8 cellular contexts compared by ENCODE assay signal in the genomic region with DNA sequence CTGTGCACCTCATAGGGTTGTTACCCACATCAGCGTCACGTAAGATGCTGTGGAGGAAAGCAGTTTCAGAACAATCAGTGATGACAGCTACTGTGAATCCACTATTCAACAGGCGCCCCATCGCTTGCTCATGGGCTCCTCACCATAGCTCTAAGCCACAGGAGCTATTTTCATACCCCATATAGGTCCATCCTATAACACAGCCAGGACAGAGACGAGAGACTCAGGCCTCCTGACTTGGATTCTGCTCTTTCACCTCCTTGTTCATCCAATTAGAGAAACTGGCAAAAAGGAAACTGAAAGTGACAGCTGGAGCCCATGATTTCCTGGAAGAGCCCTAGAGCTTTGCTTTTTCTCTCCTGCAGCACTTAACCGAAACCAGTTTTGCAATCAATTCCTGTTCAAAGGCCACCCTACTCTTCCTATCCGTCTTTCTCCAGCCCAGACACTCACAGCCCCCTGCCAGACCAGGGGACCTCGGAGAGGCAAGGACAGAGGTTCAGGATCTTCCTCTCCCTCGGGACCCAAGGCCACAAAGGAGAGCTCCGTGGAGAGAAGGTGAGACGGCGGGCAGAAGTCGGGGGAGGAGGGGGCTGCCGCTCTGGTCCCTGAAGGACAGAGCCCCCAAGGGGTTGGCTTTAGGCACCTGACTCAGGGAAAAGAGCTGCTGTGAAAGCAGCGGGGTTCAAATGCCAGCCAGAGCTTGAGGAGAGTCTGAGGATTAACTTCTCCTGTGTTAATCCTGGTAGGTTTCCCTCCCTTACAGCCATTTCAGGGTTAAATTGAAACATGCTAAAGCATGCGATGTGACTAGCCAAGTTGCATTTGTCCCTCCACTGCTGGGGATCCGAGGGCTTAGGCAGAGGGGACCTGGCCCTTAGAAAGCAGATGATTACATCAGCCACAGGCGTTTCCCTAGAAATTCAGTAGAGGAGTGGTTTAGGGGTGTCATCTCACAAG. TPM values are rescaled to one million over a fixed set of nuclear protein-coding genes. Genes with fewer than 3 reads are reported as not detected.
DNase-seq lines count a peak whose midpoint lies in the region; ATAC-seq and TF ChIP-seq lines count a peak whose summit lies in the region.

A gene with protein sequence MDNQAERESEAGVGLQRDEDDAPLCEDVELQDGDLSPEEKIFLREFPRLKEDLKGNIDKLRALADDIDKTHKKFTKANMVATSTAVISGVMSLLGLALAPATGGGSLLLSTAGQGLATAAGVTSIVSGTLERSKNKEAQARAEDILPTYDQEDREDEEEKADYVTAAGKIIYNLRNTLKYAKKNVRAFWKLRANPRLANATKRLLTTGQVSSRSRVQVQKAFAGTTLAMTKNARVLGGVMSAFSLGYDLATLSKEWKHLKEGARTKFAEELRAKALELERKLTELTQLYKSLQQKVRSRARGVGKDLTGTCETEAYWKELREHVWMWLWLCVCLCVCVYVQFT (plus strand): TSS at position 381 of the 960 bp plus-strand sequence. CDS start 7,980 bp downstream, outside the sequence.

- H3K27ac Mint-ChIP-seq in GM23338 (peak within 1 kb of the TSS; percentile 84), naive B cell (peak within 1 kb of the TSS; percentile 92 to 99 (median 97))

- H4K20me1 ChIP-seq in GM23338 (replicated peaks; ENCODE audit: insufficient read depth), result no peaks in the 10 kb centered on the region

- no peaks in the 10 kb centered on the region for H3K36me3 ChIP-seq in GM23338 (ENCODE audit: insufficient read depth)
- peaks cover 0 to 3% (median 0%) of the 10 kb centered on the region in 5 donors for H3K36me3 ChIP-seq in subcutaneous abdominal adipose tissue (ENCODE audit: control insufficient read depth in 5 of 5, insufficient read depth in 5 of 5, low read length in 5 of 5)

- H3K27me3 Mint-ChIP-seq in GM23338 (ENCODE audit: insufficient read depth, low read depth, poor library complexity) (peaks cover 2% of the 10 kb centered on the region), naive B cell (no peaks in the 10 kb centered on the region)

- peak within 1 kb of the TSS; percentile 90 to 100 (median 97) for H3K9ac ChIP-seq in subcutaneous abdominal adipose tissue (ENCODE audit: low read length in 5 of 5)

- H3K4me1 Mint-ChIP-seq in GM23338 (peaks cover 18% of the 10 kb centered on the region), naive B cell (peaks cover 25 to 35% (median 27%) of the 10 kb centered on the region in 3 donors)

- peak; percentile 60 for TF ChIP-seq POLR2A in erythroblast (IDR thresholded peaks at IDR 0.05; ENCODE audit: low read length)

- peak; percentile 83 for DNase-seq in Caki2 (ENCODE audit: low read depth)
- peak; percentile 32 for DNase-seq in GM23338 (ENCODE audit: low spot score)
- peak; percentile 82 to 88 for DNase-seq in NOMO-1 (lab: John Stamatoyannopoulos, UW; ENCODE audit: unreplicated experiment in 2 of 2)
- DNase-seq in activated CD8-positive, alpha-beta memory T cell treated with anti-CD3 and anti-CD28 coated beads, Interleukin-2, amount 50 U/mL, for 24 hours (ENCODE audit: extremely low read depth), result peak; percentile 40
- DNase-seq in erythroblast (lab: John Stamatoyannopoulos, UW), result peak; percentile 75 to 82
- DNase-seq in naive B cell, result peak; percentile 40
- DNase-seq in cerebellar nuclear complex (lab: John Stamatoyannopoulos, UW), result no peak

- peaks cover 0 to 4% (median 0%) of the 10 kb centered on the region in 5 donors for H3K9me3 ChIP-seq in subcutaneous abdominal adipose tissue (ENCODE audit: control insufficient read depth in 5 of 5, low read length in 5 of 5)

- in situ Hi-C loops in Caki2 (cut with HindIII; ENCODE audit: low pct_unique_long_range_greater_than_20kb, low sequenced_read_pairs), result no loop called here

- TF ChIP-seq CTCF in GM23338 (conservative IDR thresholded peaks at IDR 0.05; ENCODE audit: low read depth in 2 of 2), result no peak

- no peaks in the 10 kb centered on the region for H3F3A ChIP-seq in GM23338 (replicated peaks; ENCODE audit: low read depth)

- H3K36me3 Mint-ChIP-seq in GM23338 (ENCODE audit: low read depth) (peaks cover 6% of the 10 kb centered on the region), naive B cell (no peaks in the 10 kb centered on the region)

- H3K9me2 ChIP-seq in GM23338 (ENCODE audit: insufficient read depth), result no peaks in the 10 kb centered on the region

- H3K79me2 ChIP-seq in GM23338 (replicated peaks; ENCODE audit: insufficient read depth), result no peaks in the 10 kb centered on the region

- peaks cover 12% of the 10 kb centered on the region for H3K9me3 Mint-ChIP-seq in GM23338
- H3K9me3 Mint-ChIP-seq in naive B cell, result no peaks in the 10 kb centered on the region

- H3K4me3 ChIP-seq in GM23338 (no peak within 1 kb of the TSS), subcutaneous abdominal adipose tissue (ENCODE audit: low read depth in 1 of 5, low read length in 5 of 5) (peak within 1 kb of the TSS; percentile 77 to 99 (median 89))

- H3K27me3 ChIP-seq in GM23338 (ENCODE audit: insufficient read depth) (no peaks in the 10 kb centered on the region), subcutaneous abdominal adipose tissue (ENCODE audit: control insufficient read depth in 5 of 5, insufficient read depth in 4 of 5, low read length in 5 of 5) (peaks cover 0 to 4% (median 0%) of the 10 kb centered on the region in 5 donors)

- H2AFZ ChIP-seq in GM23338, result peak within 1 kb of the TSS; percentile 99

- H3K4me3 Mint-ChIP-seq in GM23338, result peak within 1 kb of the TSS; percentile 48; the same call in 2 of the 3 replicates
- H3K4me3 Mint-ChIP-seq in naive B cell, result peak within 1 kb of the TSS; percentile 93 to 100 (median 98)

- H3K27ac ChIP-seq in GM23338 (ENCODE audit: low read depth) (no peak within 1 kb of the TSS; the same call in 1 of the 2 replicates), subcutaneous abdominal adipose tissue (ENCODE audit: low read depth, low read length) (peak within 1 kb of the TSS; percentile 100)

- H3K4me1 ChIP-seq in GM23338 (ENCODE audit: insufficient read depth) (peaks cover 10% of the 10 kb centered on the region), subcutaneous abdominal adipose tissue (ENCODE audit: control insufficient read depth in 5 of 5, insufficient read depth in 5 of 5, low read length in 5 of 5) (peaks cover 19 to 53% (median 45%) of the 10 kb centered on the region in 5 donors)

- H3K4me2 ChIP-seq in GM23338, result peak within 1 kb of the TSS; percentile 65

- peak; percentile 83 for ATAC-seq in GM23338
- peak; percentile 71 to 77 for ATAC-seq in naive B cell (ENCODE audit: low read depth in 2 of 2)

TF ChIP-seq in GM23338, 12 proteins besides CTCF, POLR2A, EP300 and RAD21 (continues in another document):
- TF ChIP-seq ZNF114 (CRISPR knock-in tag; IDR thresholded peaks at IDR 0.05), result no peak
- no peak for TF ChIP-seq EZH2 (IDR thresholded peaks at IDR 0.05; ENCODE audit: low read depth, unreplicated experiment)
- TF ChIP-seq, protein P1, sequence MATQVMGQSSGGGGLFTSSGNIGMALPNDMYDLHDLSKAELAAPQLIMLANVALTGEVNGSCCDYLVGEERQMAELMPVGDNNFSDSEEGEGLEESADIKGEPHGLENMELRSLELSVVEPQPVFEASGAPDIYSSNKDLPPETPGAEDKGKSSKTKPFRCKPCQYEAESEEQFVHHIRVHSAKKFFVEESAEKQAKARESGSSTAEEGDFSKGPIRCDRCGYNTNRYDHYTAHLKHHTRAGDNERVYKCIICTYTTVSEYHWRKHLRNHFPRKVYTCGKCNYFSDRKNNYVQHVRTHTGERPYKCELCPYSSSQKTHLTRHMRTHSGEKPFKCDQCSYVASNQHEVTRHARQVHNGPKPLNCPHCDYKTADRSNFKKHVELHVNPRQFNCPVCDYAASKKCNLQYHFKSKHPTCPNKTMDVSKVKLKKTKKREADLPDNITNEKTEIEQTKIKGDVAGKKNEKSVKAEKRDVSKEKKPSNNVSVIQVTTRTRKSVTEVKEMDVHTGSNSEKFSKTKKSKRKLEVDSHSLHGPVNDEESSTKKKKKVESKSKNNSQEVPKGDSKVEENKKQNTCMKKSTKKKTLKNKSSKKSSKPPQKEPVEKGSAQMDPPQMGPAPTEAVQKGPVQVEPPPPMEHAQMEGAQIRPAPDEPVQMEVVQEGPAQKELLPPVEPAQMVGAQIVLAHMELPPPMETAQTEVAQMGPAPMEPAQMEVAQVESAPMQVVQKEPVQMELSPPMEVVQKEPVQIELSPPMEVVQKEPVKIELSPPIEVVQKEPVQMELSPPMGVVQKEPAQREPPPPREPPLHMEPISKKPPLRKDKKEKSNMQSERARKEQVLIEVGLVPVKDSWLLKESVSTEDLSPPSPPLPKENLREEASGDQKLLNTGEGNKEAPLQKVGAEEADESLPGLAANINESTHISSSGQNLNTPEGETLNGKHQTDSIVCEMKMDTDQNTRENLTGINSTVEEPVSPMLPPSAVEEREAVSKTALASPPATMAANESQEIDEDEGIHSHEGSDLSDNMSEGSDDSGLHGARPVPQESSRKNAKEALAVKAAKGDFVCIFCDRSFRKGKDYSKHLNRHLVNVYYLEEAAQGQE (IDR thresholded peaks at IDR 0.05; ENCODE audit: unreplicated experiment), result no peak

RNA-seq across cellular contexts. Expression of the gene that starts here (rescaled TPM):
- total RNA-seq in Caki2 (2014; rRNA removed; shearing (Covaris generic); ENCODE audit: low replicate concordance), result 21.3 and 21.5 TPM in 2 replicates
- total RNA-seq in GM23338 (2014; rRNA removed; shearing (Covaris generic)), result 0.08 and 0.14 TPM in 2 replicates
- polyA plus RNA-seq in GM23338 (2016; fragmentation: Nextera tagmentation; extraction: Ambion mirVana), result 0.09 and 0.10 TPM in 2 replicates
- polyA plus RNA-seq in naive B cell (ENCODE audit: low read depth in 6 of 6), result 1 to 10 TPM; 1.4 to 2.8 (median 2.0) TPM

Comparison
In these comparisons a context has a peak if more than half of its experiments do, and no peak if none do; other contexts are left out.
1. RNA of the gene that starts here (total RNA-seq): 21.3 to 21.5 TPM in Caki2; 0.08 to 0.14 TPM in GM23338; every median in the first group is over 10 times any median in the second.
2. Peak in DNase-seq, ATAC-seq and H3K4me2 ChIP-seq in GM23338; RNA of the gene not detected or under 1 TPM.
3. DNase-seq: peak in Caki2 (single experiment), NOMO-1 (2 of 2), activated CD8-positive, alpha-beta memory T cell treated with anti-CD3 and anti-CD28 coated beads, Interleukin-2, amount 50 U/mL, for 24 hours (single experiment), erythroblast (2 of 2) and naive B cell (single experiment); none in cerebellar nuclear complex (0 of 2).